In the genomic region with DNA sequence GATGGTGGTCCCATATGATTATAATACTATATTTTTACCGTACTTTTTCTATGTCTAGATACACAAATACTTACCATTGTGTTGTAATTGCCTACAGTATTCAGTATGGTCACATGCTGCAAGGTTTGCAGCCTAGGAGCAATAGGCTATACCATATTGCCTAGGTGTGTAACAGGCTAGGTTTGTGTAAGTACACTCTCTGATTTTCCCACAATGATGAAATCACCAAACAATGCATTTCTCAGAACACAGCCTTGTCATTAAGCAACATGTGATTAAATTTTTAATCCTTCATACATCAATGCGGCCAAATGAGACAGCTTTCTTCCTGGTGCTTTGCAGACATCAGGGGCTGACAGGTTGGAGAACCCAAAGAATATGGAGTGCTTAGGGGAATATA, we compare ENCODE assay signal across 1 cellular context.
TF ChIP-seq lines count a peak whose summit lies in the region.

No MANE protein-coding gene starts in this region.

TF ChIP-seq in WTC11, 78 proteins besides CTCF, POLR2A, EP300 and RAD21 (continued from another document):
- TF ChIP-seq, protein P1, sequence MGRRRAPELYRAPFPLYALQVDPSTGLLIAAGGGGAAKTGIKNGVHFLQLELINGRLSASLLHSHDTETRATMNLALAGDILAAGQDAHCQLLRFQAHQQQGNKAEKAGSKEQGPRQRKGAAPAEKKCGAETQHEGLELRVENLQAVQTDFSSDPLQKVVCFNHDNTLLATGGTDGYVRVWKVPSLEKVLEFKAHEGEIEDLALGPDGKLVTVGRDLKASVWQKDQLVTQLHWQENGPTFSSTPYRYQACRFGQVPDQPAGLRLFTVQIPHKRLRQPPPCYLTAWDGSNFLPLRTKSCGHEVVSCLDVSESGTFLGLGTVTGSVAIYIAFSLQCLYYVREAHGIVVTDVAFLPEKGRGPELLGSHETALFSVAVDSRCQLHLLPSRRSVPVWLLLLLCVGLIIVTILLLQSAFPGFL (CRISPR knock-in tag; IDR thresholded peaks at IDR 0.05; ENCODE audit: borderline replicate concordance) = no peak
- TF ChIP-seq, protein P2, sequence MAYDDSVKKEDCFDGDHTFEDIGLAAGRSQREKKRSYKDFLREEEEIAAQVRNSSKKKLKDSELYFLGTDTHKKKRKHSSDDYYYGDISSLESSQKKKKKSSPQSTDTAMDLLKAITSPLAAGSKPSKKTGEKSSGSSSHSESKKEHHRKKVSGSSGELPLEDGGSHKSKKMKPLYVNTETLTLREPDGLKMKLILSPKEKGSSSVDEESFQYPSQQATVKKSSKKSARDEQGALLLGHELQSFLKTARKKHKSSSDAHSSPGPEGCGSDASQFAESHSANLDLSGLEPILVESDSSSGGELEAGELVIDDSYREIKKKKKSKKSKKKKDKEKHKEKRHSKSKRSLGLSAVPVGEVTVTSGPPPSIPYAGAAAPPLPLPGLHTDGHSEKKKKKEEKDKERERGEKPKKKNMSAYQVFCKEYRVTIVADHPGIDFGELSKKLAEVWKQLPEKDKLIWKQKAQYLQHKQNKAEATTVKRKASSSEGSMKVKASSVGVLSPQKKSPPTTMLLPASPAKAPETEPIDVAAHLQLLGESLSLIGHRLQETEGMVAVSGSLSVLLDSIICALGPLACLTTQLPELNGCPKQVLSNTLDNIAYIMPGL (CRISPR knock-in tag; IDR thresholded peaks at IDR 0.05) = no peak
TF ChIP-seq in WTC11: peak in this region for 0.
